ENCODE assay signal across 18 cellular contexts in the genomic region with DNA sequence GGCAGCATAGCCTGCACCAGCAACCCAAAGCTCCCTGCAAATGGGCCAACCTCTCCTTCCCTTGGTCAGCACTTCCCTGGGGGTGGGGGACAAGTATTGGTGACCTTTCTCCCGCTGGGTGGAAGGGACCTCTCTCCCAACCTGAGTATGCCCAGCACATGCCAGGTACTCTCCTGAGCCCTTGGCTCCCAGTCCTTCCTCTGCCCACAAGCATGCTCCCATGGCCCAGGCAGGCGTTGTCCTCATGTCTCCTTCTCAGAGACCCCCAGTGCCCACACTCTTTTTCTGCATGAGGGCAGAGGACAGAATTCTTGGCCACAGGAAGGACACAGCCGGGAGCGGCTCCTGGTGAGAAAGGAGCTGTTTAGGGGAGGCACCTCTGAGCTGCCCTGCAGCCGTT.
DNase-seq lines count a peak whose midpoint lies in the region; ATAC-seq and TF ChIP-seq lines count a peak whose summit lies in the region.
"Had no signal": no experiment of that assay in that cellular context is flagged by ENCODE, and none has a peak within 500 bp of the region (broad histone marks: within the 10 kb centered on the region; RNA-seq: fewer than 3 reads in every experiment).

No MANE protein-coding gene starts in this region.

- ATAC-seq in natural killer cell treated with Interleukin-12 subunit alpha and Interleukin-12 subunit beta and Interleukin-15 and Interleukin-18, amount 100 ng/mL, for 72 hours, result no peak
- ATAC-seq in GM18861 (IDR thresholded peaks at IDR 0.05; ENCODE audit: unreplicated experiment) (no peak), GM21619 (IDR thresholded peaks at IDR 0.05; ENCODE audit: unreplicated experiment) (no peak)
- ATAC-seq: GM12878 had no signal

- peaks cover 10% of the 10 kb centered on the region for H3K4me1 ChIP-seq in HAP-1
- H3K4me1 ChIP-seq: BLaER1 treated with 17β-estradiol and CSF1 and Interleukin-3, amounts not matched to agents 10 nM and 100 nM had no signal

- no peak for TF ChIP-seq CTCF in coronary artery (IDR thresholded peaks at IDR 0.05)

- H3K4me1 Mint-ChIP-seq in activated CD4-positive, alpha-beta memory T cell treated with anti-CD3 and anti-CD28 coated beads for 36 hours (ENCODE audit: low read depth), result no peaks in the 10 kb centered on the region
- no peaks in the 10 kb centered on the region for H3K4me1 Mint-ChIP-seq in activated CD4-positive, alpha-beta memory T cell treated with anti-CD3 and anti-CD28 coated beads, Interleukin-2, amount 10 ng/mL, durations not matched to agents 7 days and 5 days
- peaks cover 4 to 8% of the 10 kb centered on the region in 2 donors for H3K4me1 Mint-ChIP-seq in natural killer cell treated with Interleukin-12 subunit alpha and Interleukin-12 subunit beta and Interleukin-15 and Interleukin-18, amount 100 ng/mL, for 72 hours (ENCODE audit: low read depth in 2 of 2)

- CTCF ChIA-PET in activated CD4-positive, alpha-beta memory T cell treated with anti-CD3 and anti-CD28 coated beads for 36 hours (lab: Charles Lee), result no interaction called here
- CTCF ChIA-PET in activated CD4-positive, alpha-beta memory T cell treated with anti-CD3 and anti-CD28 coated beads, Interleukin-2, amount 10 ng/mL, durations not matched to agents 7 days and 5 days (lab: Charles Lee), result no interaction called here

- peaks cover 17% of the 10 kb centered on the region for H3K9me3 Mint-ChIP-seq in activated CD4-positive, alpha-beta memory T cell treated with anti-CD3 and anti-CD28 coated beads for 36 hours
- H3K9me3 Mint-ChIP-seq in activated CD4-positive, alpha-beta memory T cell treated with anti-CD3 and anti-CD28 coated beads, Interleukin-2, amount 10 ng/mL, durations not matched to agents 7 days and 5 days, result peaks cover 6% of the 10 kb centered on the region
- H3K9me3 Mint-ChIP-seq in natural killer cell treated with Interleukin-12 subunit alpha and Interleukin-12 subunit beta and Interleukin-15 and Interleukin-18, amount 100 ng/mL, for 72 hours, result no peaks in the 10 kb centered on the region

- H3K36me3 Mint-ChIP-seq in activated CD4-positive, alpha-beta memory T cell treated with anti-CD3 and anti-CD28 coated beads for 36 hours, result peaks cover 53% of the 10 kb centered on the region
- H3K36me3 Mint-ChIP-seq in activated CD4-positive, alpha-beta memory T cell treated with anti-CD3 and anti-CD28 coated beads, Interleukin-2, amount 10 ng/mL, durations not matched to agents 7 days and 5 days (ENCODE audit: low read depth), result peaks cover 44% of the 10 kb centered on the region
- H3K36me3 Mint-ChIP-seq in natural killer cell treated with Interleukin-12 subunit alpha and Interleukin-12 subunit beta and Interleukin-15 and Interleukin-18, amount 100 ng/mL, for 72 hours, result peaks cover 26% of the 10 kb centered on the region

- no peak overlapping the region for H3K27ac ChIP-seq in coronary artery
- H3K27ac ChIP-seq: BLaER1 treated with 17β-estradiol and CSF1 and Interleukin-3, amounts not matched to agents 10 nM and 100 nM had no signal

- H3K4me3 ChIP-seq in coronary artery, result no peak overlapping the region
- no peak overlapping the region for H3K4me3 ChIP-seq in HAP-1
- H3K4me3 ChIP-seq: BLaER1 treated with 17β-estradiol and CSF1 and Interleukin-3, amounts not matched to agents 10 nM and 100 nM; GM12878 had no signal

- H3K27ac Mint-ChIP-seq in activated CD4-positive, alpha-beta memory T cell treated with anti-CD3 and anti-CD28 coated beads for 36 hours, result no peak overlapping the region
- H3K27ac Mint-ChIP-seq in activated CD4-positive, alpha-beta memory T cell treated with anti-CD3 and anti-CD28 coated beads, Interleukin-2, amount 10 ng/mL, durations not matched to agents 7 days and 5 days, result no peak overlapping the region
- H3K27ac Mint-ChIP-seq in natural killer cell treated with Interleukin-12 subunit alpha and Interleukin-12 subunit beta and Interleukin-15 and Interleukin-18, amount 100 ng/mL, for 72 hours, result no peak overlapping the region
- H3K27ac Mint-ChIP-seq: CD4-positive, alpha-beta T cell; HFFc6 had no signal

- peak; percentile 6 for DNase-seq in activated CD4-positive, alpha-beta memory T cell treated with anti-CD3 and anti-CD28 coated beads for 36 hours
- no peak for DNase-seq in activated CD4-positive, alpha-beta memory T cell treated with anti-CD3 and anti-CD28 coated beads, Interleukin-2, amount 10 ng/mL, durations not matched to agents 7 days and 5 days
- peak; percentile 7 for DNase-seq in D341Med (ENCODE audit: low spot score)
- peak; percentile 41 for DNase-seq in coronary artery (ENCODE audit: low spot score)
- peak; percentile 49 for DNase-seq in natural killer cell treated with Interleukin-12 subunit alpha and Interleukin-12 subunit beta and Interleukin-15 and Interleukin-18, amount 100 ng/mL, for 72 hours (ENCODE audit: low spot score)
- no peak for DNase-seq in HAP-1 (ENCODE audit: low spot score in 2 of 2)
- DNase-seq: 8988T, AML-193, Calu3, DMS79, GOT3, HCEC 1CT, HFFc6 had no signal

- H3K36me3 ChIP-seq in HAP-1 (replicated peaks), result peaks cover 13% of the 10 kb centered on the region

- H3K27me3 ChIP-seq in HAP-1 (ENCODE audit: low read depth), result no peaks in the 10 kb centered on the region
- H3K27me3 ChIP-seq: BLaER1 treated with 17β-estradiol and CSF1 and Interleukin-3, amounts not matched to agents 10 nM and 100 nM had no signal

- POLR2A ChIA-PET in activated CD4-positive, alpha-beta memory T cell treated with anti-CD3 and anti-CD28 coated beads for 36 hours (lab: Charles Lee), result no interaction called here
- POLR2A ChIA-PET in activated CD4-positive, alpha-beta memory T cell treated with anti-CD3 and anti-CD28 coated beads, Interleukin-2, amount 10 ng/mL, durations not matched to agents 7 days and 5 days (lab: Charles Lee), result no interaction called here

- peaks cover 5% of the 10 kb centered on the region; the same call in 1 of the 2 replicates for H3K9me3 ChIP-seq in HAP-1

- in situ Hi-C loops in HAP-1 (cut with MboI; ENCODE audit: low sequenced_read_pairs), result no loop called here

- no peaks in the 10 kb centered on the region for H3K27me3 Mint-ChIP-seq in activated CD4-positive, alpha-beta memory T cell treated with anti-CD3 and anti-CD28 coated beads for 36 hours
- H3K27me3 Mint-ChIP-seq in activated CD4-positive, alpha-beta memory T cell treated with anti-CD3 and anti-CD28 coated beads, Interleukin-2, amount 10 ng/mL, durations not matched to agents 7 days and 5 days, result no peaks in the 10 kb centered on the region
- no peaks in the 10 kb centered on the region for H3K27me3 Mint-ChIP-seq in natural killer cell treated with Interleukin-12 subunit alpha and Interleukin-12 subunit beta and Interleukin-15 and Interleukin-18, amount 100 ng/mL, for 72 hours
- H3K27me3 Mint-ChIP-seq: CD4-positive, alpha-beta T cell had no signal

- intact Hi-C loops in activated CD4-positive, alpha-beta memory T cell treated with anti-CD3 and anti-CD28 coated beads for 36 hours (cut with micrococcal nuclease), result no loop called here

- no peak overlapping the region for H3K4me3 Mint-ChIP-seq in activated CD4-positive, alpha-beta memory T cell treated with anti-CD3 and anti-CD28 coated beads for 36 hours
- no peak overlapping the region for H3K4me3 Mint-ChIP-seq in activated CD4-positive, alpha-beta memory T cell treated with anti-CD3 and anti-CD28 coated beads, Interleukin-2, amount 10 ng/mL, durations not matched to agents 7 days and 5 days
- H3K4me3 Mint-ChIP-seq in natural killer cell treated with Interleukin-12 subunit alpha and Interleukin-12 subunit beta and Interleukin-15 and Interleukin-18, amount 100 ng/mL, for 72 hours, result no peak overlapping the region
- H3K4me3 Mint-ChIP-seq: CD4-positive, alpha-beta T cell; HFFc6 had no signal

Comparison
In these comparisons a context has a peak if more than half of its experiments do, and no peak if none do; other contexts are left out.
1. DNase-seq: peak in activated CD4-positive, alpha-beta memory T cell treated with anti-CD3 and anti-CD28 coated beads for 36 hours (single experiment), D341Med (single experiment), coronary artery (single experiment) and natural killer cell treated with Interleukin-12 subunit alpha and Interleukin-12 subunit beta and Interleukin-15 and Interleukin-18, amount 100 ng/mL, for 72 hours (single experiment); none in activated CD4-positive, alpha-beta memory T cell treated with anti-CD3 and anti-CD28 coated beads, Interleukin-2, amount 10 ng/mL, durations not matched to agents 7 days and 5 days (single experiment) and HAP-1 (0 of 2).